ENCODE assay signal across 8 cellular contexts in the genomic region with DNA sequence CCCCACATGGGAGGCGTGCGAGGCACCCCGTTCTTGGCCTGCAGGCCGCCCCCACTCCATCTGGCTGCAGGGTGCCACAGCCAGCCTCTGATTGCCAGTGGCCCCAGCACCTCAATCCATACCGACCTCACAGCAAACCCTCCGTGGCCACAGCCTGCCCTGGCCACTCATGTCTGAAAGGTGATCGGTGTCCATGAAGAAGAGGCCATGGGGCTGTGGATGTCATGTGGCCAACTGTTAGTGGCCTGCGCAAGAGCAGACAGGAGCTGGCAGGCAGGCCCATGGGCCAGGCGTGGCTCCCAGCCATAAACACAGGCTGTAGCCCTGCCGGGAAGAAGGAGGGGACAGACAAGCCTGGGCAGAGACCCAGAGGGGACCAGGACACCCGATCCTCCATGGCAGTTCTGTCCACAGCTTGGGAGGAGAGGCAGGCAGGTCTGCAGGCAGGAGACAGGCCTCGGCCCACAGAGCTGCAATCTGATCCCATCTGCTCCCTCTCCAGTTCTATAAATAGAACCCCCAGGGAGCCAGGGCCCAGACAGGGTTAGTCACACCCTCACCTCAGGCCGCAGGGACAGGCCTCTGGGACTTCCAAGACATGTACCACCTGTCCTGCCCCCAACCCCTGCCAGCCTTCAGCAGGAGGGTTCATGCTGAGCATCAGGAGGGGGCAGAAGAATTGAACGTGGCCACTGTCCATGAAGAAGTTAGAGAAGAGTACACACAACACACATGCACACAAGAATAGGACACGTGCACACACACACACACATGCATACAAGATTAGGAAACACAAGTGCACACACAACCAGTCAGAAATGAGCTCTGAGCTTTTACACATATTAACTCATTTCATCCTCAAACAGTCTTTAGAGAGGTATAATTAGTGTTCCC. TPM values are rescaled to one million over a fixed set of nuclear protein-coding genes. Genes with fewer than 3 reads are reported as not detected.
DNase-seq lines count a peak whose midpoint lies in the region; ATAC-seq and TF ChIP-seq lines count a peak whose summit lies in the region.

No MANE protein-coding gene starts in this region.

- no peak overlapping the region for H3K27ac Mint-ChIP-seq in natural killer cell treated with Interleukin-12 subunit alpha and Interleukin-12 subunit beta and Interleukin-15 and Interleukin-18, amount 100 ng/mL, for 72 hours

- POLR2A ChIA-PET in PC-9 (lab: Charles Lee; ENCODE audit: unreplicated experiment): no interaction called here

- BruUV-seq in PC-9 (replicated peaks; lab: Mats Ljungman, UMichigan): no TSS peak

- intact Hi-C loops in PC-9 (cut with micrococcal nuclease; ENCODE audit: unreplicated experiment): loop anchor here (2.0 kb wide), 2 partner anchors 16 to 32 kb away; no protein-coding TSS in a partner anchor
- intact Hi-C loops in head of caudate nucleus (cut with DNase I): no loop called here
- intact Hi-C loops in gastrocnemius medialis (cut with DNase I; ENCODE audit: low total_unique reads): loop anchor here (1.0 to 5.0 kb wide), 4 partner anchors 16 to 398 kb away; no protein-coding TSS in a partner anchor

- H4K20me1 ChIP-seq in PC-9 (ENCODE audit: insufficient read depth): peaks cover 7% of the 10 kb centered on the region; the same call in 1 of the 2 replicates

- TF ChIP-seq CTCF in PC-9 (conservative IDR thresholded peaks at IDR 0.05) (no peak), gastrocnemius medialis (IDR thresholded peaks at IDR 0.05 in 4 of 5, conservative IDR thresholded peaks at IDR 0.05 in 1 of 5) (no peak)

- DNase-seq in HK-2 (ENCODE audit: unreplicated experiment): peak; percentile 66
- DNase-seq in PC-9: peak; percentile 79 to 93
- peak in 27 of 42 donors; percentile 17 to 71 (median 35) for DNase-seq in head of caudate nucleus
- DNase-seq in gastrocnemius medialis: peak; percentile 96 to 99
- no peak for DNase-seq in NK-92 (lab: John Stamatoyannopoulos, UW; ENCODE audit: unreplicated experiment)
- no peak for DNase-seq in natural killer cell treated with Interleukin-12 subunit alpha and Interleukin-12 subunit beta and Interleukin-15 and Interleukin-18, amount 100 ng/mL, for 72 hours (ENCODE audit: low spot score)

- peak overlapping the region; percentile 46 for H3K4me2 ChIP-seq in PC-9

- H3K27me3 Mint-ChIP-seq in natural killer cell treated with Interleukin-12 subunit alpha and Interleukin-12 subunit beta and Interleukin-15 and Interleukin-18, amount 100 ng/mL, for 72 hours: no peaks in the 10 kb centered on the region

- H3K4me1 ChIP-seq in PC-9 (replicated peaks; ENCODE audit: insufficient read depth) (peaks cover 25% of the 10 kb centered on the region), gastrocnemius medialis (peaks cover 66 to 68% of the 10 kb centered on the region in 2 donors)

- H3F3A ChIP-seq in PC-9 (ENCODE audit: insufficient read depth, low read depth): peaks cover 4% of the 10 kb centered on the region; the same call in 1 of the 2 replicates

- no peak overlapping the region for H3K27ac ChIP-seq in PC-9
- peak overlapping the region; percentile 86 to 95 (median 94) for H3K27ac ChIP-seq in gastrocnemius medialis

- no peaks in the 10 kb centered on the region for H3K9me3 Mint-ChIP-seq in natural killer cell treated with Interleukin-12 subunit alpha and Interleukin-12 subunit beta and Interleukin-15 and Interleukin-18, amount 100 ng/mL, for 72 hours

- 0 out of 2 replicates have a peak, but pooled peaks cover 5% of the 10 kb centered on the region for H3K79me2 ChIP-seq in PC-9 (ENCODE audit: low read depth)

- peaks cover 19 to 20% of the 10 kb centered on the region in 2 donors for H3K4me1 Mint-ChIP-seq in natural killer cell treated with Interleukin-12 subunit alpha and Interleukin-12 subunit beta and Interleukin-15 and Interleukin-18, amount 100 ng/mL, for 72 hours (ENCODE audit: low read depth in 2 of 2)

- H3K27me3 ChIP-seq in PC-9 (ENCODE audit: insufficient read depth, low read depth) (no peaks in the 10 kb centered on the region), gastrocnemius medialis (no peaks in the 10 kb centered on the region)

- H3K9me3 ChIP-seq in PC-9 (ENCODE audit: insufficient read depth, low read depth) (no peaks in the 10 kb centered on the region), gastrocnemius medialis (no peaks in the 10 kb centered on the region)

- in situ Hi-C loops in gastrocnemius medialis (cut with MboI; ENCODE audit: low sequenced_read_pairs in 4 of 4): no loop called here

- H3K36me3 Mint-ChIP-seq in natural killer cell treated with Interleukin-12 subunit alpha and Interleukin-12 subunit beta and Interleukin-15 and Interleukin-18, amount 100 ng/mL, for 72 hours: no peaks in the 10 kb centered on the region

- CTCF ChIA-PET in PC-9 (lab: Charles Lee): no interaction called here

- peaks cover 3% of the 10 kb centered on the region; the same call in 1 of the 2 replicates for H3K36me3 ChIP-seq in PC-9 (ENCODE audit: low read depth)
- H3K36me3 ChIP-seq in gastrocnemius medialis: peaks cover 0 to 3% of the 10 kb centered on the region in 2 donors

- H3K4me3 Mint-ChIP-seq in natural killer cell treated with Interleukin-12 subunit alpha and Interleukin-12 subunit beta and Interleukin-15 and Interleukin-18, amount 100 ng/mL, for 72 hours: no peak overlapping the region

- peak in 1 of 2 donors; percentile 45 for TF ChIP-seq POLR2A in gastrocnemius medialis (IDR thresholded peaks at IDR 0.05)

- no peaks in the 10 kb centered on the region for H3K9me2 ChIP-seq in PC-9 (ENCODE audit: insufficient read depth)

- peak; percentile 91 for ATAC-seq in gastrocnemius medialis
- no peak for ATAC-seq in HG03378 (IDR thresholded peaks at IDR 0.05; ENCODE audit: unreplicated experiment)
- no peak for ATAC-seq in GM21825 (IDR thresholded peaks at IDR 0.05; ENCODE audit: unreplicated experiment)
- no peak for ATAC-seq in natural killer cell treated with Interleukin-12 subunit alpha and Interleukin-12 subunit beta and Interleukin-15 and Interleukin-18, amount 100 ng/mL, for 72 hours

- no peak overlapping the region for H2AFZ ChIP-seq in PC-9

- H3K4me3 ChIP-seq in PC-9: no peak overlapping the region
- H3K4me3 ChIP-seq in gastrocnemius medialis: peak overlapping the region in 1 of 4 donors; percentile 29

RNA-seq across cellular contexts. Expression of a gene that starts 16.9 kb away (rescaled TPM):
- total RNA-seq in PC-9 (2021) (23.0 and 26.3 TPM in 2 replicates), gastrocnemius medialis (10 to 100 TPM; 10.1 to 21.7 (median 10.6) TPM)
- 1 to 10 TPM; 1.3 to 2.3 TPM for total RNA-seq in natural killer cell treated with Interleukin-12 subunit alpha and Interleukin-12 subunit beta and Interleukin-15 and Interleukin-18, amount 100 ng/mL, for 72 hours

Comparison
In these comparisons a context has a peak if more than half of its experiments do, and no peak if none do; other contexts are left out.
1. DNase-seq: peak in HK-2 (single experiment), PC-9 (2 of 2), head of caudate nucleus (27 of 42) and gastrocnemius medialis (2 of 2); none in NK-92 (single experiment) and natural killer cell treated with Interleukin-12 subunit alpha and Interleukin-12 subunit beta and Interleukin-15 and Interleukin-18, amount 100 ng/mL, for 72 hours (single experiment).
2. ATAC-seq: peak in gastrocnemius medialis (2 of 2); none in HG03378 (single experiment), GM21825 (single experiment) and natural killer cell treated with Interleukin-12 subunit alpha and Interleukin-12 subunit beta and Interleukin-15 and Interleukin-18, amount 100 ng/mL, for 72 hours (0 of 2).